Comparison of ENCODE assay signal across 1 cellular context in the genomic region with DNA sequence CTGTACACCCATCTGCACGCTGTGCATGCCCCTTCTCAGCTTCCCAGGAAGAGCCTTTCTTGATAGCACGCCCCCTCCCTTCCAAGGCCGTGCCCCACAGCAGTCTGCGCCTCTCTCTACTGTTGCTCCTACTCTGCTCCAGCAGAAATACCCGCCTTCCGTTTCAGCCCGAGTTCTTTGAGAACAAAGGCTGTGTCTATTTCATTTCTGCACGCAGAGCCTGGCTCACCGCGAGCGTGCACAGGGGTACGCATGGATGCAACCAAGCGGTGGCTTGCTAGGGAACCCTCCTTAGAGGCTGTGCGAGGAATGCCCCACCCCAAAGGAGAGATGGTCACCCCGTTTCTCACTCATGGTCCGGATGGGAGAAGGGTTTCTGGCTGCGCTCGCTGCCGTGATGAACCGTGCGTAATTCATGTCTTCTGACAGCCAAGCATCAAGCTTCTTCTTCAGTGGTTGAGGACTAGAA.
TF ChIP-seq lines count a peak whose summit lies in the region.

No MANE protein-coding gene starts in this region.

TF ChIP-seq in HepG2, 621 proteins besides CTCF, POLR2A, EP300 and RAD21 (continued from another document):
- no peak for TF ChIP-seq TIGD3 (CRISPR knock-in tag; IDR thresholded peaks at IDR 0.05; ENCODE audit: borderline replicate concordance)
- no peak; the same call in 1 of the 2 replicates for TF ChIP-seq JUN (CRISPR knock-in tag; IDR thresholded peaks at IDR 0.05)
- TF ChIP-seq ZFP62 (CRISPR knock-in tag; IDR thresholded peaks at IDR 0.05), result no peak
- TF ChIP-seq ZNF33A (CRISPR knock-in tag; IDR thresholded peaks at IDR 0.05; ENCODE audit: borderline replicate concordance), result no peak
- 0 out of 2 replicates have a peak, but pooled peaks have one; percentile 21 for TF ChIP-seq NFKB2 (CRISPR knock-in tag; IDR thresholded peaks at IDR 0.05; ENCODE audit: borderline replicate concordance)
- TF ChIP-seq SUZ12 (IDR thresholded peaks at IDR 0.05; ENCODE audit: low read depth, low read length), result no peak
- no peak for TF ChIP-seq ZNF773 (CRISPR knock-in tag; IDR thresholded peaks at IDR 0.05; ENCODE audit: borderline replicate concordance)
- TF ChIP-seq, protein P1, sequence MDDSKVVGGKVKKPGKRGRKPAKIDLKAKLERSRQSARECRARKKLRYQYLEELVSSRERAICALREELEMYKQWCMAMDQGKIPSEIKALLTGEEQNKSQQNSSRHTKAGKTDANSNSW (CRISPR knock-in tag; IDR thresholded peaks at IDR 0.05; ENCODE audit: borderline replicate concordance), result no peak
- TF ChIP-seq ZNF644 (CRISPR knock-in tag; IDR thresholded peaks at IDR 0.05; ENCODE audit: low read depth), result 0 out of 2 replicates have a peak, but pooled peaks have one; percentile 15
TF ChIP-seq in HepG2: peak in this region for 42.
